Comparison of ENCODE assay signal across 11 cellular contexts in the genomic region with DNA sequence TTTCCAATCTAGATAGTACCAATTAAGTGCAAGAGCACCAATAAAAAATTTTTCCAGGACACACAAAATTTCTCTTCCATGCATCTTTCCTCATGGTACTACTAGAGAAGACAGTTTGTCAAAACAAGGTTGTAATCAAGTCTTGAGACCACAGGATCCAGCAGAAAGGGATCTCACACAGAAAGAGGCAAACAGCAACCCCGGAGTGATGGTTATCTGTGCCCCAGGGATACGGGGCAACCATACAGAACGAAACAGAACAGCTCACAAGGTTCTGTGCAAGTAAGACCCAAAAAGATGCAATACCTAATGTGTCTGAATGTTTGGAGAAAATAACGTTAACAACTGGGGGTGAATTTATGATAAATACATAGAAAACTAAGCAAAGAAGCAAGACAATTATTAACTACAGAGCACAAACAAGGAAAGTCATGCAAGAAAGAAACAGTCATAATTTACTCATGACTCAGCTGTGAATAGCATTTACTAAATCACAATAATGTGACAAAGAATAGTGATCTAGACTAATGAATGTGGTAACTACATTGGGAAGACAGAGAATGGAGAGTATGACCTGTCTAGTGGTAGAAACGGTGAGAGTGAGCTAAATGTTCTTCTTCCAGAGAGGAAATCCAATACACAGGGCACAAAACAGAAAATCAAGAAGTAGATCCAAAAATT.
DNase-seq lines count a peak whose midpoint lies in the region; ATAC-seq, FAIRE-seq and TF ChIP-seq lines count a peak whose summit lies in the region.
"Had no signal": no experiment of that assay in that cellular context is flagged by ENCODE, and none has a peak within 500 bp of the region (broad histone marks: within the 10 kb centered on the region; RNA-seq: fewer than 3 reads in every experiment).

No MANE protein-coding gene starts in this region.

- H3K4me1 ChIP-seq in KMS-11 (ENCODE audit: low read depth, poor library complexity, severe bottlenecking): peaks cover 94% of the 10 kb centered on the region
- H3K4me1 ChIP-seq in kidney (ENCODE audit: control insufficient read depth in 1 of 2, insufficient read depth in 1 of 2, low read depth in 1 of 2, low read length in 2 of 2): peaks cover 0 to 4% of the 10 kb centered on the region in 2 donors

- no peak for FAIRE-seq in GM19239 (lab: Jason Lieb, UNC)
- FAIRE-seq in kidney (lab: Jason Lieb, UNC): no peak

- intact Hi-C loops in kidney (cut with DNase I): no loop called here

- H3K9ac ChIP-seq in KMS-11 (no peak overlapping the region), kidney (ENCODE audit: low read length in 2 of 2) (no peak overlapping the region)

- no peak for TF ChIP-seq CTCF in KMS-11 (conservative IDR thresholded peaks at IDR 0.05; ENCODE audit: low read depth, low read length)
- TF ChIP-seq CTCF in kidney (IDR thresholded peaks at IDR 0.05; ENCODE audit: borderline replicate concordance, extremely low read depth, insufficient read depth): no peak

- peaks cover 98% of the 10 kb centered on the region for H3K79me2 ChIP-seq in KMS-11 (ENCODE audit: insufficient read depth, low read depth)

- H3K27ac ChIP-seq in KMS-11 (no peak overlapping the region), kidney (ENCODE audit: low read depth in 2 of 2, low read length in 2 of 2) (peak overlapping the region in 1 of 2 donors; percentile 7)
- H3K27ac ChIP-seq: epithelial cell of prostate had no signal

- peaks cover 23% of the 10 kb centered on the region for H4K20me1 ChIP-seq in KMS-11 (ENCODE audit: insufficient read depth)

- DNase-seq in AG08395 (ENCODE audit: low spot score) (peak; percentile 52), fibroblast of gingiva (ENCODE audit: low read depth) (peak; percentile 10), NCI-H345 (lab: John Stamatoyannopoulos, UW) (no peak), GM19239 (ENCODE audit: insufficient read length, low spot score) (no peak), kidney (no peak)
- DNase-seq in activated naive CD4-positive, alpha-beta T cell treated with Interleukin-2 at 50 U/mL for 16 hours: no peak
- DNase-seq: stimulated activated CD4-positive, alpha-beta T cell treated with anti-CD3 and anti-CD28 coated beads, Interleukin-12 subunit alpha, Interleukin-12 subunit beta, amount 100 ng/mL, for 4 hours had no signal

- no peaks in the 10 kb centered on the region for H3K27me3 ChIP-seq in KMS-11 (ENCODE audit: insufficient read depth, low read depth)

- no peaks in the 10 kb centered on the region; the same call in 1 of the 2 replicates for H3K36me3 ChIP-seq in KMS-11 (ENCODE audit: insufficient read depth)
- no peaks in the 10 kb centered on the region for H3K36me3 ChIP-seq in kidney (ENCODE audit: control insufficient read depth in 1 of 2, insufficient read depth in 2 of 2, low read length in 2 of 2)

- no peaks in the 10 kb centered on the region for H3K9me3 ChIP-seq in kidney (ENCODE audit: control insufficient read depth in 1 of 2, low read length in 2 of 2)

- H3K4me3 ChIP-seq in KMS-11 (IDR thresholded peaks at IDR 0.05; ENCODE audit: insufficient read depth, low read depth, low read length) (no peak overlapping the region), kidney (ENCODE audit: low read length in 2 of 2) (peak overlapping the region in 1 of 2 donors; percentile 36)

- H3K4me2 ChIP-seq in KMS-11: peak overlapping the region; percentile 76; the same call in 1 of the 2 replicates

- no peak overlapping the region for H2AFZ ChIP-seq in KMS-11 (ENCODE audit: low read depth)

- ATAC-seq in GM21390 (IDR thresholded peaks at IDR 0.05; ENCODE audit: unreplicated experiment): peak; percentile 40
- ATAC-seq: activated CD4-positive, CD25-positive, alpha-beta regulatory T cell treated with anti-CD3 and anti-CD28 coated beads, Interleukin-2, amount 50 U/mL, for 24 hours had no signal

Comparison
In these comparisons a context has a peak if more than half of its experiments do, and no peak if none do; other contexts are left out.
1. DNase-seq: peak in AG08395 (single experiment) and fibroblast of gingiva (single experiment); none in NCI-H345 (single experiment), activated naive CD4-positive, alpha-beta T cell treated with Interleukin-2 at 50 U/mL for 16 hours (single experiment), GM19239 (single experiment) and kidney (single experiment).